Comparison of ENCODE assay signal across 20 cellular contexts in the genomic region with DNA sequence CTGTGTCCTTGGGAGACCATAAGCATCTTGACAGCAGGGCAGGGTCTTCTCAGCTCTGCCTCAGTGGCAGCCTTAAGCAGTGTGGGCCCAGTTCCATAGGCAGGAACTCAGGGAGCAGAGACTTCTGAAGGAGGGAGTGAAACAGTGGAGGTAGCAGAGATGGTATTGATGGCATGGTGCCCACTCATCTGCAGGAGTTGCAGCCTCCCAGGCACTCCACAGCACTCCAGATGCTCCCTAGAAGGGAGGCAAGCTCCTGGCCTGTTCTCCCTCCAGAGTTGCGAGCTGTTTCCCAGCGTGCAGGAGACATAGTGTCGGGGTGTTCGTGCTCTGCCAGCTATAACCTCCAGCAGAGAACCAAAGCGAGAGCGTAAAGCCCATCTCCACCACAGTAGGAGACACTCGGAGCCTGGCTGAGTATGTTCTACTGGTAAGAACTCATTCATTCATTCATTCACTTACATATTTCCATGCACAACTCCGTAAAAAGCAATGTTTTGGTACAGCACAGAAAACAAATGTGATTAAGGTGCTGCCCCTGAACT. TPM values are rescaled to one million over a fixed set of nuclear protein-coding genes. Genes with fewer than 3 reads are reported as not detected.
DNase-seq lines count a peak whose midpoint lies in the region; FAIRE-seq and TF ChIP-seq lines count a peak whose summit lies in the region.
"Had no signal": no experiment of that assay in that cellular context is flagged by ENCODE, and none has a peak within 500 bp of the region (broad histone marks: within the 10 kb centered on the region; RNA-seq: fewer than 3 reads in every experiment).

No MANE protein-coding gene starts in this region.

- TF ChIP-seq RAD21 in H1 (IDR thresholded peaks at IDR 0.05 in 1 of 2, conservative IDR thresholded peaks at IDR 0.05 in 1 of 2; ENCODE audit: low read depth in 2 of 2, low read length in 2 of 2), result no peak

- H2BK20ac ChIP-seq in H9 (ENCODE audit: low read depth, low read length, poor library complexity, severe bottlenecking) (no peak overlapping the region), H1 (ENCODE audit: low read length) (no peak overlapping the region)

- POLR2A ChIA-PET in H1 (lab: Charles Lee; ENCODE audit: partially characterized antibody), result no interaction called here

- H3K9ac ChIP-seq in H9 (ENCODE audit: extremely low read depth, insufficient read length, low read length) (no peak overlapping the region), H1 (replicated peaks in 1 of 4; ENCODE audit: extremely low read depth in 1 of 4, low read depth in 3 of 4, low read length in 3 of 4) (no peak overlapping the region)

- peaks cover 25 to 38% of the 10 kb centered on the region in 2 experiments for H3K4me1 Mint-ChIP-seq in H9

- H4K5ac ChIP-seq in H9 (ENCODE audit: insufficient read length, low read depth, low read length) (no peak overlapping the region), H1 (ENCODE audit: insufficient read length, low read depth, low read length) (no peak overlapping the region)

- H2BK5ac ChIP-seq in H9 (ENCODE audit: insufficient read length, low read length) (no peak overlapping the region), H1 (ENCODE audit: low read depth, low read length) (0 out of 2 replicates have a peak overlapping the region, but pooled peaks have one; percentile 12)

- H2BK120ac ChIP-seq in H9 (ENCODE audit: low read depth, low read length, poor library complexity, severe bottlenecking) (no peak overlapping the region), H1 (replicated peaks; ENCODE audit: low read depth, low read length) (no peak overlapping the region)

- H3K4me3 ChIP-seq in H1 (ENCODE audit: extremely low read depth in 1 of 4, insufficient read depth in 2 of 4, low read depth in 3 of 4, low read length in 4 of 4) (no peak overlapping the region), sigmoid colon (no peak overlapping the region)

- H3K56ac ChIP-seq in H9 (ENCODE audit: insufficient read length, low read depth, low read length), result no peak overlapping the region
- no peak overlapping the region for H3K56ac ChIP-seq in H1 (replicated peaks; ENCODE audit: insufficient read length, low read depth, low read length)

- H2AFZ ChIP-seq in H9 (ENCODE audit: low read length) (no peak overlapping the region), H1 (ENCODE audit: low read length) (no peak overlapping the region)

- no peak for FAIRE-seq in H1 (lab: Jason Lieb, UNC)

- CTCF ChIA-PET in H1 (lab: Charles Lee; ENCODE audit: partially characterized antibody), result interaction anchor here (0.5 to 1.3 kb wide), 4 partner anchors 26 to 118 kb away, joined by 3 to 4 read pairs (median 4); no protein-coding TSS in a partner anchor

- peaks cover 23% of the 10 kb centered on the region for H3K27me3 Mint-ChIP-seq in H9 (ENCODE audit: low read depth)

- H3K27ac Mint-ChIP-seq in H9, result peak overlapping the region in 1 of 3 experiments; percentile 46; a peak in 1 of 7 replicates
- H3K27ac Mint-ChIP-seq: CD4-positive, alpha-beta memory T cell had no signal

- H3K23me2 ChIP-seq in H9 (ENCODE audit: insufficient read length, low read depth, low read length, poor library complexity, severe bottlenecking) (no peaks in the 10 kb centered on the region), H1 (ENCODE audit: low read depth, low read length) (no peaks in the 10 kb centered on the region; the same call in 1 of the 2 replicates)

- no peak overlapping the region for H2AK5ac ChIP-seq in H9 (ENCODE audit: insufficient read length, low read length)
- no peak overlapping the region for H2AK5ac ChIP-seq in H1 (ENCODE audit: low read depth, low read length)

- H3K4me3 Mint-ChIP-seq in H9, result no peak overlapping the region
- H3K4me3 Mint-ChIP-seq: CD4-positive, alpha-beta memory T cell had no signal

- H4K20me1 ChIP-seq in H9 (ENCODE audit: control insufficient read depth, insufficient read depth, insufficient read length) (peaks cover 2% of the 10 kb centered on the region), H1 (replicated peaks in 1 of 2; ENCODE audit: control insufficient read depth in 1 of 2, insufficient read depth in 2 of 2, low read length in 2 of 2) (no peaks in the 10 kb centered on the region)

- DNase-seq in activated CD8-positive, alpha-beta memory T cell treated with anti-CD3 and anti-CD28 coated beads for 24 hours, result peak; percentile 17
- DNase-seq in activated CD8-positive, alpha-beta memory T cell treated with anti-CD3 and anti-CD28 coated beads, Interleukin-2, amount 50 U/mL, for 4 hours, result no peak
- DNase-seq in H9 (peak; percentile 14), H1 (ENCODE audit: low read depth in 1 of 2, low spot score in 2 of 2) (peak in 1 of 2 experiments; percentile 28), sigmoid colon (peak; percentile 8), NCI-H345 (lab: John Stamatoyannopoulos, UW) (no peak), HT-29 (ENCODE audit: low spot score) (no peak), Kasumi-1 (lab: John Stamatoyannopoulos, UW) (no peak)
- DNase-seq: Calu3; CD4-positive, alpha-beta memory T cell; DMS79; Karpas-422; MM.1S; NCI-H1105 treated with DMSO at 0.1 percent for 48 hours; NCI-H187 treated with DMSO at 0.1 percent for 48 hours; NCI-H446; NCI-H748 treated with DMSO at 0.1 percent for 48 hours; OCI-M1; RPMI8226 had no signal

- intact Hi-C loops in sigmoid colon (cut with DNase I), result no loop called here

- H4K8ac ChIP-seq in H9 (replicated peaks; ENCODE audit: insufficient read length, low read depth, low read length) (no peak overlapping the region), H1 (ENCODE audit: extremely low read depth, insufficient read depth, low read length) (no peak overlapping the region)

- H3K36me3 ChIP-seq in H1 (ENCODE audit: control insufficient read depth in 2 of 4, insufficient read depth in 4 of 4, low read length in 3 of 4) (no peaks in the 10 kb centered on the region), sigmoid colon (no peaks in the 10 kb centered on the region)

- H3K79me1 ChIP-seq in H9 (ENCODE audit: insufficient read depth, low read depth, low read length, poor library complexity, severe bottlenecking), result no peaks in the 10 kb centered on the region
- H3K79me1 ChIP-seq in H1 (ENCODE audit: low read depth, low read length), result no peaks in the 10 kb centered on the region

- H2BK12ac ChIP-seq in H9 (ENCODE audit: insufficient read length, low read depth, low read length) (no peak overlapping the region), H1 (ENCODE audit: low read depth, low read length) (peak overlapping the region; percentile 12; the same call in 1 of the 2 replicates)

- H3K27me3 ChIP-seq in H9 (ENCODE audit: insufficient read depth, low read length), result no peaks in the 10 kb centered on the region
- H3K27me3 ChIP-seq in H1 (replicated peaks in 1 of 4; ENCODE audit: control insufficient read depth in 3 of 4, extremely low read depth in 1 of 4, insufficient read depth in 3 of 4, low read length in 3 of 4), result peaks cover 0 to 3% (median under 1%) of the 10 kb centered on the region in 4 experiments; a peak in 1 of 7 replicates
- H3K27me3 ChIP-seq in sigmoid colon, result peaks cover 0 to 21% (median 8%) of the 10 kb centered on the region in 3 donors

- TF ChIP-seq CTCF in H9 (conservative IDR thresholded peaks at IDR 0.05) (no peak), H1 (IDR thresholded peaks at IDR 0.05; ENCODE audit: control extremely low read depth in 1 of 3, insufficient read depth in 1 of 3, low read depth in 1 of 3, low read length in 3 of 3) (no peak), sigmoid colon (IDR thresholded peaks at IDR 0.05) (no peak)

- WGBS in H9 (ENCODE audit: extremely low coverage, insufficient read length, low lambda C conversion rate), result no CpG with 5 or more reads among the region's 8 CpGs
- 91% methylated on average over 8 of the region's 8 CpGs; no CpG with 5 or more reads in 1 of the 2 experiments for WGBS in H1 (ENCODE audit: extremely low coverage in 1 of 2, insufficient coverage in 1 of 2, insufficient read length in 1 of 2, insufficient replicate concordance in 2 of 2, low coverage in 1 of 2, low lambda C conversion rate in 2 of 2, missing lambda C conversion rate in 1 of 2), 2 experiments
- 93% methylated on average over 8 of the region's 8 CpGs for WGBS in sigmoid colon, 2 donors

- no peaks in the 10 kb centered on the region for H3K9me3 ChIP-seq in H9 (ENCODE audit: control insufficient read depth, low read depth, low read length)
- no peaks in the 10 kb centered on the region for H3K9me3 ChIP-seq in H1 (ENCODE audit: insufficient read depth in 2 of 2, low read depth in 1 of 2, low read length in 1 of 2)
- H3K9me3 ChIP-seq in sigmoid colon, result no peaks in the 10 kb centered on the region

- peaks cover 4% of the 10 kb centered on the region for H3K4me1 ChIP-seq in H9 (ENCODE audit: insufficient read depth, low read length)
- peaks cover 7 to 17% (median 11%) of the 10 kb centered on the region in 4 experiments for H3K4me1 ChIP-seq in H1 (replicated peaks in 1 of 4; ENCODE audit: control insufficient read depth in 3 of 4, insufficient read depth in 4 of 4, low read length in 3 of 4)
- no peaks in the 10 kb centered on the region for H3K4me1 ChIP-seq in sigmoid colon

- H3K9me3 Mint-ChIP-seq in H9, result no peaks in the 10 kb centered on the region

- no peak overlapping the region for H3K23ac ChIP-seq in H9 (ENCODE audit: insufficient read length, low read depth, low read length)
- no peak overlapping the region for H3K23ac ChIP-seq in H1 (ENCODE audit: insufficient read length)

- H4K91ac ChIP-seq in H9 (ENCODE audit: insufficient read length, low read depth, low read length) (no peak overlapping the region), H1 (replicated peaks; ENCODE audit: insufficient read length, low read length) (no peak overlapping the region)

- H3K18ac ChIP-seq in H9 (ENCODE audit: insufficient read length, low read depth, low read length), result no peak overlapping the region
- H3K18ac ChIP-seq in H1 (ENCODE audit: extremely low read depth, low read length), result no peak overlapping the region

- H3T11ph ChIP-seq in H9 (ENCODE audit: low read length), result no peak overlapping the region

- H3K4me2 ChIP-seq in H9 (ENCODE audit: insufficient read depth, insufficient read length, low read length) (no peak overlapping the region), H1 (ENCODE audit: insufficient read depth in 1 of 2, low read depth in 2 of 2, low read length in 2 of 2) (no peak overlapping the region)

- no peaks in the 10 kb centered on the region for H3K36me3 Mint-ChIP-seq in H9 (ENCODE audit: insufficient read depth in 1 of 3, low read depth in 3 of 3)
- H3K36me3 Mint-ChIP-seq: CD4-positive, alpha-beta memory T cell had no signal

- H3K4ac ChIP-seq in H9 (ENCODE audit: low read depth, low read length) (no peak overlapping the region), H1 (replicated peaks; ENCODE audit: insufficient read length, low read depth, low read length) (no peak overlapping the region)

- H3K27ac ChIP-seq in H9 (ENCODE audit: insufficient read length, low read depth, low read length) (no peak overlapping the region), H1 (ENCODE audit: low read depth, low read length) (no peak overlapping the region), sigmoid colon (no peak overlapping the region)

- H3K14ac ChIP-seq in H9 (ENCODE audit: insufficient read depth, low read length) (no peak overlapping the region), H1 (ENCODE audit: insufficient read length) (no peak overlapping the region)

- H3K79me2 ChIP-seq in H9 (ENCODE audit: insufficient read depth, low read length), result no peaks in the 10 kb centered on the region
- H3K79me2 ChIP-seq in H1 (ENCODE audit: control insufficient read depth in 1 of 2, insufficient read depth in 2 of 2, low read length in 2 of 2), result no peaks in the 10 kb centered on the region

- TF ChIP-seq EP300 in H1 (IDR thresholded peaks at IDR 0.05; ENCODE audit: borderline replicate concordance in 1 of 2, low read depth in 2 of 2, low read length in 2 of 2) (no peak), sigmoid colon (IDR thresholded peaks at IDR 0.05) (no peak)

- TF ChIP-seq POLR2A in H1 (IDR thresholded peaks at IDR 0.05; ENCODE audit: control extremely low read depth in 1 of 2, low read depth in 2 of 2, low read length in 2 of 2) (no peak), sigmoid colon (IDR thresholded peaks at IDR 0.05) (no peak)

- H2BK15ac ChIP-seq in H9 (ENCODE audit: low read depth, low read length) (no peak overlapping the region), H1 (ENCODE audit: low read length) (no peak overlapping the region)

RNA-seq across cellular contexts. Expression of a gene that starts 31.4 kb away (rescaled TPM):
- total RNA-seq in H9 (2021) (4.4 and 5.3 TPM in 2 replicates), sigmoid colon (not detected)
- 4.0 and 4.1 TPM in 2 replicates for total RNA-seq in H1 (2021; fragmentation: NEBNext Ultra II Directional; extraction: Animal tissue kit (Norgen Biotek cat#: 25700))
- polyA plus RNA-seq in H1 (2011; rRNA removed) (7.6 and 11.1 TPM in 2 replicates), sigmoid colon (under 1 TPM in 2 of 3 donors, not detected in 1; 0.34 to 0.60 TPM)
- 5.5 TPM for polyA plus RNA-seq in H1 (2011; cell fraction: cytosol; rRNA removed)
- 11.1 TPM for polyA plus RNA-seq in H1 (2011; cell fraction: nucleus; rRNA removed)
- polyA plus RNA-seq in H1 (2012, experiment 1 of 2), result 4.2 to 10.8 TPM (median 8.7 TPM) in 4 replicates
- polyA plus RNA-seq in H1 (2012, experiment 2 of 2), result 5.7 TPM
- polyA plus RNA-seq in H1 (2013, experiment 1 of 2), result 3.8 TPM
- polyA plus RNA-seq in H1 (2013, experiment 2 of 2), result 4.2 TPM
- polyA minus RNA-seq in H1 (2011; rRNA and poly(A)+ RNA removed), result 4.4 and 5.4 TPM in 2 replicates
- 5.1 TPM for polyA minus RNA-seq in H1 (2011; cell fraction: cytosol; rRNA and poly(A)+ RNA removed)
- polyA minus RNA-seq in H1 (2011; cell fraction: nucleus; rRNA and poly(A)+ RNA removed), result 4.8 TPM
- 0.28 and 0.60 TPM in 2 replicates for total RNA-seq in HT-29 (2014; rRNA removed; shearing (Covaris generic))
- total RNA-seq: CD4-positive, alpha-beta memory T cell had no signal
- polyA plus RNA-seq: BJ; CD4-positive, alpha-beta memory T cell had no signal

Comparison
In these comparisons a context has a peak if more than half of its experiments do, and no peak if none do; other contexts are left out.
1. DNase-seq: peak in activated CD8-positive, alpha-beta memory T cell treated with anti-CD3 and anti-CD28 coated beads for 24 hours (single experiment), H9 (single experiment) and sigmoid colon (single experiment); none in activated CD8-positive, alpha-beta memory T cell treated with anti-CD3 and anti-CD28 coated beads, Interleukin-2, amount 50 U/mL, for 4 hours (single experiment), NCI-H345 (single experiment), HT-29 (single experiment) and Kasumi-1 (0 of 2).